Comparison of ENCODE assay signal across 3 cellular contexts in genomic region chr12:53152390-53152789, GRCh38.
TF ChIP-seq lines count a peak whose summit lies in the region.

No MANE protein-coding gene starts in this region.

TF ChIP-seq in A549, 52 proteins besides CTCF, POLR2A, EP300 and RAD21:
- TF ChIP-seq MAFK (IDR thresholded peaks at IDR 0.05; ENCODE audit: partially characterized antibody) = peak; percentile 30
- TF ChIP-seq CHD2 (IDR thresholded peaks at IDR 0.05; ENCODE audit: low read length, partially characterized antibody) = no peak

TF ChIP-seq in IMR-90, 13 proteins besides CTCF, POLR2A, EP300 and RAD21:
- TF ChIP-seq NFE2L2 (IDR thresholded peaks at IDR 0.05; ENCODE audit: low read depth, low read length) = peak; percentile 28; the same call in 1 of the 2 replicates
- no peak for TF ChIP-seq SMC3 (IDR thresholded peaks at IDR 0.05; ENCODE audit: low read depth, low read length)

TF ChIP-seq in K562, 482 proteins besides CTCF, POLR2A, EP300 and RAD21:
- TF ChIP-seq ZNF644 (tag; IDR thresholded peaks at IDR 0.05; ENCODE audit: low read depth) = no peak
- TF ChIP-seq XRCC4 (IDR thresholded peaks at IDR 0.05; ENCODE audit: extremely low read depth, insufficient read depth, insufficient read length) = no peak
- TF ChIP-seq TSHZ1 (CRISPR knock-in tag; IDR thresholded peaks at IDR 0.05) = no peak
- TF ChIP-seq C11orf30 (IDR thresholded peaks at IDR 0.05; ENCODE audit: low read depth) = no peak; the same call in 1 of the 2 replicates
- no peak for TF ChIP-seq MCM7 (IDR thresholded peaks at IDR 0.05)
- TF ChIP-seq L3MBTL2 (IDR thresholded peaks at IDR 0.05) = no peak
- no peak for TF ChIP-seq MXI1 (IDR thresholded peaks at IDR 0.05; ENCODE audit: low read depth, low read length)
- no peak for TF ChIP-seq SRSF7 (optimal IDR thresholded peaks at IDR 0.05; ENCODE audit: low read depth, low read length)
- no peak for TF ChIP-seq PML (IDR thresholded peaks at IDR 0.05; ENCODE audit: low read length)
- no peak for TF ChIP-seq SIN3B (IDR thresholded peaks at IDR 0.05; ENCODE audit: low read depth)
- no peak for TF ChIP-seq ATF7 (IDR thresholded peaks at IDR 0.05)
- no peak for TF ChIP-seq NBN (IDR thresholded peaks at IDR 0.05; ENCODE audit: low read depth)
- TF ChIP-seq JUND (IDR thresholded peaks at IDR 0.05; ENCODE audit: borderline replicate concordance, low read depth, low read length) = no peak
- TF ChIP-seq JUND (tag; IDR thresholded peaks at IDR 0.05; ENCODE audit: borderline replicate concordance, low read depth, low read length) = no peak
- TF ChIP-seq ZNF3 (CRISPR knock-in tag; IDR thresholded peaks at IDR 0.05) = no peak
- no peak for TF ChIP-seq MNT (conservative IDR thresholded peaks at IDR 0.05)
- peak; percentile 55; the same call in 1 of the 2 replicates for TF ChIP-seq MAFG (tag; conservative IDR thresholded peaks at IDR 0.05)
- TF ChIP-seq BCL6 (CRISPR knock-in tag; IDR thresholded peaks at IDR 0.05) = no peak
- TF ChIP-seq ZNF316 (IDR thresholded peaks at IDR 0.05) = peak; percentile 76
- peak; percentile 16; the same call in 1 of the 2 replicates for TF ChIP-seq NFE2 (IDR thresholded peaks at IDR 0.05; ENCODE audit: low read depth)
- no peak for TF ChIP-seq CC2D1A (IDR thresholded peaks at IDR 0.05)
- TF ChIP-seq ZNF232 (CRISPR knock-in tag; IDR thresholded peaks at IDR 0.05) = no peak
- TF ChIP-seq PREB (CRISPR knock-in tag; IDR thresholded peaks at IDR 0.05) = no peak
